18 cellular contexts compared by ENCODE assay signal in the genomic region with DNA sequence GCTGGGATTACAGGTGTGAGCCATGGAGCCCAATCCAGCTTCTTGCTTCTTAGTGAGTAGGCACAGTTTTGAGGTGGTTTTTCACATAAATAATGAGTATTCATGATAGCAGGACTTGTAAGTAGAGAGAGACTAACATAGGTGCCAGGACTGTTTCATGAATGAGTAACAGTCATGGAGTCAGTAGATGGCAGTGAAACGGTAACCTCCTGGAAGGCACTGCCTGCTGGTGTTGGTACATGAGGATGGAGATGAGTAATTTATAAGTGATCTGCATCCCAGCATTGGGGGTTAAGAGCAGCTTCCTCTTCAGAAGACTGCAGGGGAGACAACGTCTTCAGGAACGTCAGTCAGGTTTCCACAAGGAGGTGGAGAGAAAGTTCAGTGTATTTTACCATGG.
A peak's percentile ranks its signal among the peaks of the same experiment; 100 is the strongest.
DNase-seq lines count a peak whose midpoint lies in the region; ATAC-seq and TF ChIP-seq lines count a peak whose summit lies in the region.
"Had no signal": no experiment of that assay in that cellular context is flagged by ENCODE, and none has a peak within 500 bp of the region (broad histone marks: within the 10 kb centered on the region; RNA-seq: fewer than 3 reads in every experiment).

No MANE protein-coding gene starts in this region.

- no peak overlapping the region for H3K56ac ChIP-seq in mesendoderm (ENCODE audit: low read length)

- DNase-seq in activated CD4-positive, alpha-beta T cell treated with anti-CD3 and anti-CD28 coated beads for 36 hours: peak; percentile 18
- no peak for DNase-seq in activated CD4-positive, alpha-beta T cell treated with anti-CD3 and anti-CD28 coated beads, Interleukin-2, amount 50 U/mL, for 48 hours
- no peak for DNase-seq in central memory CD8-positive, alpha-beta T cell (ENCODE audit: low spot score in 2 of 2)
- DNase-seq in osteocyte (ENCODE audit: extremely low spot score, unreplicated experiment): no peak
- no peak for DNase-seq in mesendoderm
- DNase-seq in NCI-H69 (lab: John Stamatoyannopoulos, UW): no peak
- DNase-seq: activated T-cell treated with anti-CD3 and anti-CD28 coated beads, Interleukin-2, amount 50 U/mL, for 1 hour; EL; NCI-H2081; NCI-H526; right lobe of liver; SW 1271 had no signal

- H3K4ac ChIP-seq in mesendoderm (ENCODE audit: low read depth, low read length): no peak overlapping the region

- H2BK15ac ChIP-seq in mesendoderm (replicated peaks; ENCODE audit: low read depth): no peak overlapping the region

- H3K18ac ChIP-seq in mesendoderm (ENCODE audit: low read length): no peak overlapping the region

- H4K5ac ChIP-seq in mesendoderm (ENCODE audit: low read length): no peak overlapping the region

- no peak overlapping the region for H4K8ac ChIP-seq in mesendoderm (ENCODE audit: low read depth, low read length)

- H2AK5ac ChIP-seq in mesendoderm (ENCODE audit: low read length): no peak overlapping the region

- H3K9ac ChIP-seq in OCI-LY3 (ENCODE audit: low read length) (no peak overlapping the region), mesendoderm (ENCODE audit: low read length) (no peak overlapping the region)

- no peaks in the 10 kb centered on the region for H3K9me3 ChIP-seq in OCI-LY3 (ENCODE audit: insufficient read depth, low read length)
- H3K9me3 ChIP-seq: A549, ascending aorta, right lobe of liver, tibial nerve had no signal

- H2AFZ ChIP-seq in OCI-LY3 (ENCODE audit: low read depth, low read length): no peak overlapping the region

- TF ChIP-seq CTCF in OCI-LY3 (IDR thresholded peaks at IDR 0.05; ENCODE audit: low read depth, low read length) (no peak), osteocyte (IDR thresholded peaks at IDR 0.05) (no peak)

- no peak overlapping the region for H3K23ac ChIP-seq in mesendoderm (ENCODE audit: low read length)

- peaks cover 60% of the 10 kb centered on the region for H4K20me1 ChIP-seq in OCI-LY3 (ENCODE audit: insufficient read depth, low read length)

- WGBS in mesendoderm (ENCODE audit: extremely low coverage, insufficient coverage, low lambda C conversion rate): no CpG with 5 or more reads among the region's 3 CpGs

- POLR2A ChIA-PET in activated CD4-positive, alpha-beta T cell treated with anti-CD3 and anti-CD28 coated beads for 36 hours (lab: Charles Lee): no interaction called here

- ATAC-seq in activated CD4-positive, alpha-beta T cell treated with anti-CD3 and anti-CD28 coated beads for 36 hours: peak; percentile 43
- no peak for ATAC-seq in central memory CD8-positive, alpha-beta T cell (replicated peaks; ENCODE audit: extremely low read depth, poor library complexity, severe bottlenecking)
- no peak for ATAC-seq in HG02798 (IDR thresholded peaks at IDR 0.05; ENCODE audit: poor library complexity, unreplicated experiment)
- ATAC-seq: A549; activated CD4-positive, CD25-positive, alpha-beta regulatory T cell treated with anti-CD3 and anti-CD28 coated beads, Interleukin-2, amount 50 U/mL, for 24 hours; right lobe of liver had no signal

- H3K27ac Mint-ChIP-seq in activated CD4-positive, alpha-beta T cell treated with anti-CD3 and anti-CD28 coated beads for 36 hours: peak overlapping the region; percentile 97
- peak overlapping the region; percentile 96 for H3K27ac Mint-ChIP-seq in central memory CD8-positive, alpha-beta T cell (ENCODE audit: low read depth)
- peak overlapping the region; percentile 27 for H3K27ac Mint-ChIP-seq in osteocyte (ENCODE audit: unreplicated experiment)

- H3K27ac ChIP-seq in OCI-LY3 (ENCODE audit: low read length): no peak overlapping the region
- H3K27ac ChIP-seq in mesendoderm (ENCODE audit: low read depth, low read length): no peak overlapping the region
- H3K27ac ChIP-seq: A549, ascending aorta, right lobe of liver, tibial nerve had no signal

- intact Hi-C loops in activated CD4-positive, alpha-beta T cell treated with anti-CD3 and anti-CD28 coated beads for 36 hours (cut with DNase I, micrococcal nuclease): no loop called here

- H3K27me3 Mint-ChIP-seq in activated CD4-positive, alpha-beta T cell treated with anti-CD3 and anti-CD28 coated beads for 36 hours: no peaks in the 10 kb centered on the region
- H3K27me3 Mint-ChIP-seq in central memory CD8-positive, alpha-beta T cell: no peaks in the 10 kb centered on the region
- H3K27me3 Mint-ChIP-seq in osteocyte (ENCODE audit: unreplicated experiment): no peaks in the 10 kb centered on the region

- H3K4me1 ChIP-seq in OCI-LY3 (ENCODE audit: low read length): peaks cover 40% of the 10 kb centered on the region
- H3K4me1 ChIP-seq in mesendoderm (ENCODE audit: control insufficient read depth, low read depth, low read length): peaks cover 2% of the 10 kb centered on the region
- H3K4me1 ChIP-seq: ascending aorta, right lobe of liver had no signal

- peaks cover 23% of the 10 kb centered on the region for H3K36me3 ChIP-seq in OCI-LY3 (replicated peaks; ENCODE audit: low read depth, low read length)
- H3K36me3 ChIP-seq in mesendoderm (ENCODE audit: control insufficient read depth, insufficient read depth, low read length): no peaks in the 10 kb centered on the region
- H3K36me3 ChIP-seq: ascending aorta, right lobe of liver had no signal

- H2BK120ac ChIP-seq in mesendoderm (ENCODE audit: low read depth, low read length): no peak overlapping the region

- no peak overlapping the region for H3K4me3 ChIP-seq in OCI-LY3 (ENCODE audit: low read length)
- H3K4me3 ChIP-seq in mesendoderm (ENCODE audit: low read length): no peak overlapping the region
- H3K4me3 ChIP-seq: A549, ascending aorta, right lobe of liver, tibial nerve had no signal

- H3K79me2 ChIP-seq in OCI-LY3 (ENCODE audit: low read length): peaks cover 94% of the 10 kb centered on the region
- H3K79me2 ChIP-seq in mesendoderm (ENCODE audit: control insufficient read depth, insufficient read depth, low read length): no peaks in the 10 kb centered on the region

- CTCF ChIA-PET in activated CD4-positive, alpha-beta T cell treated with anti-CD3 and anti-CD28 coated beads for 36 hours (lab: Charles Lee): interaction anchor here (0.6 to 2.0 kb wide), 7 partner anchors 8 to 1685 kb away, joined by 3 to 8 read pairs (median 3); a partner anchor contains a TSS

- H3K4me2 ChIP-seq in OCI-LY3 (ENCODE audit: low read length): peak overlapping the region; percentile 77; the same call in 1 of the 2 replicates
- H3K4me2 ChIP-seq in mesendoderm (ENCODE audit: low read length): no peak overlapping the region
- H3K4me2 ChIP-seq: A549 had no signal

- H3K27me3 ChIP-seq in OCI-LY3 (ENCODE audit: low read depth, low read length): no peaks in the 10 kb centered on the region
- H3K27me3 ChIP-seq in mesendoderm (ENCODE audit: insufficient read depth, low read length, poor library complexity): no peaks in the 10 kb centered on the region
- H3K27me3 ChIP-seq: ascending aorta, right lobe of liver, tibial nerve had no signal

- no peaks in the 10 kb centered on the region for H3K9me3 Mint-ChIP-seq in activated CD4-positive, alpha-beta T cell treated with anti-CD3 and anti-CD28 coated beads for 36 hours (ENCODE audit: low read depth)
- no peaks in the 10 kb centered on the region for H3K9me3 Mint-ChIP-seq in central memory CD8-positive, alpha-beta T cell
- no peaks in the 10 kb centered on the region for H3K9me3 Mint-ChIP-seq in osteocyte (ENCODE audit: unreplicated experiment)

- H2BK5ac ChIP-seq in mesendoderm (ENCODE audit: low read length): no peak overlapping the region

- H3K4me3 Mint-ChIP-seq in activated CD4-positive, alpha-beta T cell treated with anti-CD3 and anti-CD28 coated beads for 36 hours: no peak overlapping the region
- H3K4me3 Mint-ChIP-seq in central memory CD8-positive, alpha-beta T cell: no peak overlapping the region
- no peak overlapping the region for H3K4me3 Mint-ChIP-seq in osteocyte (ENCODE audit: unreplicated experiment)

- H3K36me3 Mint-ChIP-seq in activated CD4-positive, alpha-beta T cell treated with anti-CD3 and anti-CD28 coated beads for 36 hours (ENCODE audit: low read depth): peaks cover 24% of the 10 kb centered on the region
- H3K36me3 Mint-ChIP-seq in central memory CD8-positive, alpha-beta T cell (ENCODE audit: insufficient read depth): peaks cover 16% of the 10 kb centered on the region
- peaks cover 4% of the 10 kb centered on the region for H3K36me3 Mint-ChIP-seq in osteocyte (ENCODE audit: unreplicated experiment)

- peaks cover 59% of the 10 kb centered on the region for H3K4me1 Mint-ChIP-seq in activated CD4-positive, alpha-beta T cell treated with anti-CD3 and anti-CD28 coated beads for 36 hours
- peaks cover 38% of the 10 kb centered on the region for H3K4me1 Mint-ChIP-seq in central memory CD8-positive, alpha-beta T cell
- H3K4me1 Mint-ChIP-seq in osteocyte (ENCODE audit: unreplicated experiment): peaks cover 37% of the 10 kb centered on the region

- peaks cover 2% of the 10 kb centered on the region for H3K79me1 ChIP-seq in mesendoderm (ENCODE audit: low read length)

Comparison
In these comparisons a context has a peak if more than half of its experiments do, and no peak if none do; other contexts are left out.
1. H3K27ac Mint-ChIP-seq: peak in every context shown above with its lines; median percentile 97 in activated CD4-positive, alpha-beta T cell treated with anti-CD3 and anti-CD28 coated beads for 36 hours; 96 in central memory CD8-positive, alpha-beta T cell; 27 in osteocyte.